In the genomic region with DNA sequence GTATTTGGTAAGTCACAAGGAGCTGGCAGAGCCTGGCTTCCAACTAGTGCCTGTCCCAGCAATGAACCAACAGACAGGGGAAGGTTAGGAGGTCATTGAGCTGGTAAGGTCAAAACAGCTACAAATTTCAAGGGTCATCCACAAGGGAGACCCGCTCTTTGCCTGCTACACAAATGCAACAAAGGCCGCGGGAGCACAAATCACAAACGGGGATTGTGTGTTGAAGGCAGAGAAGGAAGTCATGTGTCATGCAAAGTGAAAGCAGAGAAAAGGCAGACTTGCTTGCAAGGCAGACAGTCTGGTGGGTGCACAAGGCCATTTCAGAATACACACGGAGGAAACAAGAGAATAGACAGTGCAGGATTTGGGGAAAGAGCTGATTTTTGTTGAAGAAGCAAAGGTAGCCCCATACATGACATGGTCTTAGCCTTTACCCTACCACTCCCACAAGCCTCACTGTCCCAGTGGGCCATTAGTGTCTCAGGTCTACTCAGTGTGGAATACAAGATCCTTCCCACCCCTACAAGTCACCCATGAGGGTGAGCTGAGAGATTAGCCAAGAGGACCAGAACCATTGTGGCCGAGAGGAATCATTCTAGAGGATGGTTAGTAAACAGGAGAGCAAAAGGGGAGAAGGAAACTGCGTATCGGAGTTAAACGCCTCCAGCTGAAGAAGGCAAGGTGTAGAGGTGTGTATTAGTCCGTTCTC, we compare ENCODE assay signal across 12 cellular contexts. TPM values are rescaled to one million over a fixed set of nuclear protein-coding genes. Genes with fewer than 3 reads are reported as not detected.
DNase-seq lines count a peak whose midpoint lies in the region; ATAC-seq and TF ChIP-seq lines count a peak whose summit lies in the region.
"Had no signal": no experiment of that assay in that cellular context is flagged by ENCODE, and none has a peak within 500 bp of the region (broad histone marks: within the 10 kb centered on the region; RNA-seq: fewer than 3 reads in every experiment).

No MANE protein-coding gene starts in this region.

- H4K20me1 ChIP-seq in GM23338 (replicated peaks; ENCODE audit: insufficient read depth): no peaks in the 10 kb centered on the region

- no peak overlapping the region for H3K4me3 Mint-ChIP-seq in GM23338
- H3K4me3 Mint-ChIP-seq: mesothelial cell of epicardium had no signal

- no peaks in the 10 kb centered on the region for H3K79me2 ChIP-seq in GM23338 (replicated peaks; ENCODE audit: insufficient read depth)

- peaks cover 4% of the 10 kb centered on the region for H3K27me3 Mint-ChIP-seq in GM23338 (ENCODE audit: insufficient read depth, low read depth, poor library complexity)

- H3K4me3 ChIP-seq in GM23338: no peak overlapping the region
- H3K4me3 ChIP-seq: thoracic aorta had no signal

- ATAC-seq in GM23338 (no peak), HG03045 (IDR thresholded peaks at IDR 0.05; ENCODE audit: unreplicated experiment) (no peak)

- 0 out of 2 replicates have a peak, but pooled peaks cover 4% of the 10 kb centered on the region for H3K4me1 ChIP-seq in GM23338 (ENCODE audit: insufficient read depth)
- H3K4me1 ChIP-seq: Caco-2 had no signal

- no peaks in the 10 kb centered on the region for H3K9me3 Mint-ChIP-seq in GM23338

- no peaks in the 10 kb centered on the region for H3K9me2 ChIP-seq in GM23338 (ENCODE audit: insufficient read depth)

- H3K4me2 ChIP-seq in GM23338: no peak overlapping the region

- no peaks in the 10 kb centered on the region for H3K27me3 ChIP-seq in GM23338 (ENCODE audit: insufficient read depth)

- no peaks in the 10 kb centered on the region for H3F3A ChIP-seq in GM23338 (replicated peaks; ENCODE audit: low read depth)

- H3K36me3 ChIP-seq in GM23338 (ENCODE audit: insufficient read depth): no peaks in the 10 kb centered on the region
- H3K36me3 ChIP-seq: thoracic aorta had no signal

- no peak overlapping the region for H3K27ac Mint-ChIP-seq in GM23338
- H3K27ac Mint-ChIP-seq: mesothelial cell of epicardium had no signal

- DNase-seq in GM23338 (ENCODE audit: low spot score): no peak
- peak; percentile 35 to 42 for DNase-seq in activated CD4-positive, alpha-beta T cell treated with anti-CD3 and anti-CD28 coated beads, Interleukin-2, amount 50 U/mL, for 48 hours
- peak; percentile 49 for DNase-seq in central memory CD4-positive, alpha-beta T cell
- DNase-seq in pons (ENCODE audit: low spot score): peak; percentile 25
- no peak for DNase-seq in NCI-H1694 treated with DMSO at 0.1 percent for 48 hours (lab: John Stamatoyannopoulos, UW)
- DNase-seq in NCI-H510A (lab: John Stamatoyannopoulos, UW): no peak
- no peak for DNase-seq in NCI-H526 treated with DMSO at 0.1 percent for 48 hours (lab: John Stamatoyannopoulos, UW)
- DNase-seq: Caco-2, NCI-H82 had no signal

- peaks cover 4% of the 10 kb centered on the region; the same call in 1 of the 3 replicates for H3K4me1 Mint-ChIP-seq in GM23338
- H3K4me1 Mint-ChIP-seq: mesothelial cell of epicardium had no signal

- peak overlapping the region; percentile 90 for H2AFZ ChIP-seq in GM23338

- no peak overlapping the region for H3K27ac ChIP-seq in GM23338 (ENCODE audit: low read depth)
- H3K27ac ChIP-seq: thoracic aorta had no signal

- TF ChIP-seq CTCF in GM23338 (conservative IDR thresholded peaks at IDR 0.05; ENCODE audit: low read depth in 2 of 2): no peak

- no peaks in the 10 kb centered on the region; the same call in 2 of the 3 replicates for H3K36me3 Mint-ChIP-seq in GM23338 (ENCODE audit: low read depth)
- H3K36me3 Mint-ChIP-seq: mesothelial cell of epicardium had no signal

TF ChIP-seq in GM23338, 12 proteins besides CTCF, POLR2A, EP300 and RAD21:
- TF ChIP-seq ZNF331 (CRISPR knock-in tag; IDR thresholded peaks at IDR 0.05; ENCODE audit: low read depth): no peak
- no peak for TF ChIP-seq POLR2AphosphoS5 (IDR thresholded peaks at IDR 0.05; ENCODE audit: low read depth)
- TF ChIP-seq EZH2 (IDR thresholded peaks at IDR 0.05; ENCODE audit: low read depth, unreplicated experiment): no peak
- TF ChIP-seq NANOG (IDR thresholded peaks at IDR 0.05; ENCODE audit: borderline replicate concordance): no peak
- TF ChIP-seq STAT1 (IDR thresholded peaks at IDR 0.05; ENCODE audit: unreplicated experiment): no peak

RNA-seq across cellular contexts. Expression of gene SAMHD1, which starts 18.1 kb away (rescaled TPM):
- total RNA-seq in GM23338 (2014; rRNA removed; shearing (Covaris generic)): 45.4 and 50.3 TPM in 2 replicates
- 19.5 and 21.9 TPM in 2 replicates for polyA plus RNA-seq in GM23338 (2016; fragmentation: Nextera tagmentation; extraction: Ambion mirVana)

Comparison
In these comparisons a context has a peak if more than half of its experiments do, and no peak if none do; other contexts are left out.
1. DNase-seq: peak in activated CD4-positive, alpha-beta T cell treated with anti-CD3 and anti-CD28 coated beads, Interleukin-2, amount 50 U/mL, for 48 hours (2 of 2), central memory CD4-positive, alpha-beta T cell (single experiment) and pons (single experiment); none in GM23338 (single experiment), NCI-H1694 treated with DMSO at 0.1 percent for 48 hours (single experiment), NCI-H510A (single experiment) and NCI-H526 treated with DMSO at 0.1 percent for 48 hours (single experiment).